Comparison of ENCODE assay signal across 1 cellular context in genomic region chr6:122471107-122472021, GRCh38.
TF ChIP-seq lines count a peak whose summit lies in the region.

SERINC1 (minus strand) TSS chr6:122471807; CDS start chr6:122471737, 70 bp downstream.

TF ChIP-seq in GM12878, 131 proteins besides CTCF, POLR2A, EP300 and RAD21 (continued from another document and continues in another):
- TF ChIP-seq REST (IDR thresholded peaks at IDR 0.05; ENCODE audit: low read depth, low read length) = no peak
- 0 out of 2 replicates have a peak, but pooled peaks have one; percentile 60 for TF ChIP-seq IKZF1 (conservative IDR thresholded peaks at IDR 0.05)
- TF ChIP-seq, protein P1, sequence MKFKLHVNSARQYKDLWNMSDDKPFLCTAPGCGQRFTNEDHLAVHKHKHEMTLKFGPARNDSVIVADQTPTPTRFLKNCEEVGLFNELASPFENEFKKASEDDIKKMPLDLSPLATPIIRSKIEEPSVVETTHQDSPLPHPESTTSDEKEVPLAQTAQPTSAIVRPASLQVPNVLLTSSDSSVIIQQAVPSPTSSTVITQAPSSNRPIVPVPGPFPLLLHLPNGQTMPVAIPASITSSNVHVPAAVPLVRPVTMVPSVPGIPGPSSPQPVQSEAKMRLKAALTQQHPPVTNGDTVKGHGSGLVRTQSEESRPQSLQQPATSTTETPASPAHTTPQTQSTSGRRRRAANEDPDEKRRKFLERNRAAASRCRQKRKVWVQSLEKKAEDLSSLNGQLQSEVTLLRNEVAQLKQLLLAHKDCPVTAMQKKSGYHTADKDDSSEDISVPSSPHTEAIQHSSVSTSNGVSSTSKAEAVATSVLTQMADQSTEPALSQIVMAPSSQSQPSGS (IDR thresholded peaks at IDR 0.05; ENCODE audit: low read length) = peak; percentile 60; the same call in 1 of the 2 replicates
- TF ChIP-seq ZNF274 (IDR thresholded peaks at IDR 0.05; ENCODE audit: insufficient read depth, insufficient read length) = no peak
- TF ChIP-seq STAT3 (IDR thresholded peaks at IDR 0.05; ENCODE audit: low read depth, low read length) = no peak
- TF ChIP-seq KDM1A (IDR thresholded peaks at IDR 0.05; ENCODE audit: borderline replicate concordance) = no peak
- peak; percentile 57 for TF ChIP-seq MXI1 (IDR thresholded peaks at IDR 0.05; ENCODE audit: low read depth, low read length)
- TF ChIP-seq POLR2AphosphoS5 (IDR thresholded peaks at IDR 0.05; ENCODE audit: low read length) = peak; percentile 98
- peak; percentile 48 for TF ChIP-seq ELK1 (IDR thresholded peaks at IDR 0.05; ENCODE audit: low read depth, low read length)
- peak; percentile 90 for TF ChIP-seq GABPA (IDR thresholded peaks at IDR 0.05; ENCODE audit: low read depth)
- no peak for TF ChIP-seq ZNF207 (IDR thresholded peaks at IDR 0.05; ENCODE audit: borderline replicate concordance)
- TF ChIP-seq ZNF217 (IDR thresholded peaks at IDR 0.05) = no peak
- TF ChIP-seq MEF2B (IDR thresholded peaks at IDR 0.05; ENCODE audit: partially characterized antibody, poor library complexity, severe bottlenecking) = no peak
- peak; percentile 22 for TF ChIP-seq SKIL (IDR thresholded peaks at IDR 0.05; ENCODE audit: low read depth, poor library complexity, severe bottlenecking)
- TF ChIP-seq, protein P2, sequence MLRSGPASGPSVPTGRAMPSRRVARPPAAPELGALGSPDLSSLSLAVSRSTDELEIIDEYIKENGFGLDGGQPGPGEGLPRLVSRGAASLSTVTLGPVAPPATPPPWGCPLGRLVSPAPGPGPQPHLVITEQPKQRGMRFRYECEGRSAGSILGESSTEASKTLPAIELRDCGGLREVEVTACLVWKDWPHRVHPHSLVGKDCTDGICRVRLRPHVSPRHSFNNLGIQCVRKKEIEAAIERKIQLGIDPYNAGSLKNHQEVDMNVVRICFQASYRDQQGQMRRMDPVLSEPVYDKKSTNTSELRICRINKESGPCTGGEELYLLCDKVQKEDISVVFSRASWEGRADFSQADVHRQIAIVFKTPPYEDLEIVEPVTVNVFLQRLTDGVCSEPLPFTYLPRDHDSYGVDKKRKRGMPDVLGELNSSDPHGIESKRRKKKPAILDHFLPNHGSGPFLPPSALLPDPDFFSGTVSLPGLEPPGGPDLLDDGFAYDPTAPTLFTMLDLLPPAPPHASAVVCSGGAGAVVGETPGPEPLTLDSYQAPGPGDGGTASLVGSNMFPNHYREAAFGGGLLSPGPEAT (IDR thresholded peaks at IDR 0.05; ENCODE audit: low read depth) = peak; percentile 52; the same call in 1 of the 2 replicates
- TF ChIP-seq MTA3 (IDR thresholded peaks at IDR 0.05; ENCODE audit: borderline replicate concordance, low read length) = peak; percentile 74; the same call in 1 of the 2 replicates
- TF ChIP-seq MYB (IDR thresholded peaks at IDR 0.05; ENCODE audit: borderline replicate concordance, low read depth, low read length) = no peak
- TF ChIP-seq FOS (IDR thresholded peaks at IDR 0.05; ENCODE audit: borderline replicate concordance, extremely low read depth, insufficient read length) = no peak
- no peak for TF ChIP-seq ZNF384 (IDR thresholded peaks at IDR 0.05; ENCODE audit: borderline replicate concordance, low read depth, low read length)
- TF ChIP-seq PAX5 (IDR thresholded peaks at IDR 0.05; ENCODE audit: borderline replicate concordance, low read depth, low read length) = 0 out of 2 replicates have a peak, but pooled peaks have one; percentile 21
- TF ChIP-seq NBN (IDR thresholded peaks at IDR 0.05) = no peak; the same call in 1 of the 2 replicates
- TF ChIP-seq, protein P3, sequence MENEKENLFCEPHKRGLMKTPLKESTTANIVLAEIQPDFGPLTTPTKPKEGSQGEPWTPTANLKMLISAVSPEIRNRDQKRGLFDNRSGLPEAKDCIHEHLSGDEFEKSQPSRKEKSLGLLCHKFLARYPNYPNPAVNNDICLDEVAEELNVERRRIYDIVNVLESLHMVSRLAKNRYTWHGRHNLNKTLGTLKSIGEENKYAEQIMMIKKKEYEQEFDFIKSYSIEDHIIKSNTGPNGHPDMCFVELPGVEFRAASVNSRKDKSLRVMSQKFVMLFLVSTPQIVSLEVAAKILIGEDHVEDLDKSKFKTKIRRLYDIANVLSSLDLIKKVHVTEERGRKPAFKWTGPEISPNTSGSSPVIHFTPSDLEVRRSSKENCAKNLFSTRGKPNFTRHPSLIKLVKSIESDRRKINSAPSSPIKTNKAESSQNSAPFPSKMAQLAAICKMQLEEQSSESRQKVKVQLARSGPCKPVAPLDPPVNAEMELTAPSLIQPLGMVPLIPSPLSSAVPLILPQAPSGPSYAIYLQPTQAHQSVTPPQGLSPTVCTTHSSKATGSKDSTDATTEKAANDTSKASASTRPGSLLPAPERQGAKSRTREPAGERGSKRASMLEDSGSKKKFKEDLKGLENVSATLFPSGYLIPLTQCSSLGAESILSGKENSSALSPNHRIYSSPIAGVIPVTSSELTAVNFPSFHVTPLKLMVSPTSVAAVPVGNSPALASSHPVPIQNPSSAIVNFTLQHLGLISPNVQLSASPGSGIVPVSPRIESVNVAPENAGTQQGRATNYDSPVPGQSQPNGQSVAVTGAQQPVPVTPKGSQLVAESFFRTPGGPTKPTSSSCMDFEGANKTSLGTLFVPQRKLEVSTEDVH (IDR thresholded peaks at IDR 0.05; ENCODE audit: low read depth, partially characterized antibody) = no peak
- TF ChIP-seq, protein P4, sequence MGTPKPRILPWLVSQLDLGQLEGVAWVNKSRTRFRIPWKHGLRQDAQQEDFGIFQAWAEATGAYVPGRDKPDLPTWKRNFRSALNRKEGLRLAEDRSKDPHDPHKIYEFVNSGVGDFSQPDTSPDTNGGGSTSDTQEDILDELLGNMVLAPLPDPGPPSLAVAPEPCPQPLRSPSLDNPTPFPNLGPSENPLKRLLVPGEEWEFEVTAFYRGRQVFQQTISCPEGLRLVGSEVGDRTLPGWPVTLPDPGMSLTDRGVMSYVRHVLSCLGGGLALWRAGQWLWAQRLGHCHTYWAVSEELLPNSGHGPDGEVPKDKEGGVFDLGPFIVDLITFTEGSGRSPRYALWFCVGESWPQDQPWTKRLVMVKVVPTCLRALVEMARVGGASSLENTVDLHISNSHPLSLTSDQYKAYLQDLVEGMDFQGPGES (IDR thresholded peaks at IDR 0.05) = no peak
- TF ChIP-seq MTA2 (IDR thresholded peaks at IDR 0.05; ENCODE audit: low read depth) = no peak
- no peak for TF ChIP-seq E2F4 (IDR thresholded peaks at IDR 0.05; ENCODE audit: low read depth, low read length)
- no peak for TF ChIP-seq HSF1 (IDR thresholded peaks at IDR 0.05; ENCODE audit: low read depth, low read length)
- TF ChIP-seq ZZZ3 (IDR thresholded peaks at IDR 0.05; ENCODE audit: control insufficient read depth, insufficient read length, low read depth) = no peak
- TF ChIP-seq, protein P5, sequence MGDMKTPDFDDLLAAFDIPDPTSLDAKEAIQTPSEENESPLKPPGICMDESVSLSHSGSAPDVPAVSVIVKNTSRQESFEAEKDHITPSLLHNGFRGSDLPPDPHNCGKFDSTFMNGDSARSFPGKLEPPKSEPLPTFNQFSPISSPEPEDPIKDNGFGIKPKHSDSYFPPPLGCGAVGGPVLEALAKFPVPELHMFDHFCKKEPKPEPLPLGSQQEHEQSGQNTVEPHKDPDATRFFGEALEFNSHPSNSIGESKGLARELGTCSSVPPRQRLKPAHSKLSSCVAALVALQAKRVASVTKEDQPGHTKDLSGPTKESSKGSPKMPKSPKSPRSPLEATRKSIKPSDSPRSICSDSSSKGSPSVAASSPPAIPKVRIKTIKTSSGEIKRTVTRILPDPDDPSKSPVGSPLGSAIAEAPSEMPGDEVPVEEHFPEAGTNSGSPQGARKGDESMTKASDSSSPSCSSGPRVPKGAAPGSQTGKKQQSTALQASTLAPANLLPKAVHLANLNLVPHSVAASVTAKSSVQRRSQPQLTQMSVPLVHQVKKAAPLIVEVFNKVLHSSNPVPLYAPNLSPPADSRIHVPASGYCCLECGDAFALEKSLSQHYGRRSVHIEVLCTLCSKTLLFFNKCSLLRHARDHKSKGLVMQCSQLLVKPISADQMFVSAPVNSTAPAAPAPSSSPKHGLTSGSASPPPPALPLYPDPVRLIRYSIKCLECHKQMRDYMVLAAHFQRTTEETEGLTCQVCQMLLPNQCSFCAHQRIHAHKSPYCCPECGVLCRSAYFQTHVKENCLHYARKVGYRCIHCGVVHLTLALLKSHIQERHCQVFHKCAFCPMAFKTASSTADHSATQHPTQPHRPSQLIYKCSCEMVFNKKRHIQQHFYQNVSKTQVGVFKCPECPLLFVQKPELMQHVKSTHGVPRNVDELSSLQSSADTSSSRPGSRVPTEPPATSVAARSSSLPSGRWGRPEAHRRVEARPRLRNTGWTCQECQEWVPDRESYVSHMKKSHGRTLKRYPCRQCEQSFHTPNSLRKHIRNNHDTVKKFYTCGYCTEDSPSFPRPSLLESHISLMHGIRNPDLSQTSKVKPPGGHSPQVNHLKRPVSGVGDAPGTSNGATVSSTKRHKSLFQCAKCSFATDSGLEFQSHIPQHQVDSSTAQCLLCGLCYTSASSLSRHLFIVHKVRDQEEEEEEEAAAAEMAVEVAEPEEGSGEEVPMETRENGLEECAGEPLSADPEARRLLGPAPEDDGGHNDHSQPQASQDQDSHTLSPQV (IDR thresholded peaks at IDR 0.05) = no peak
- peak; percentile 51; the same call in 1 of the 3 replicates for TF ChIP-seq POU2F2 (IDR thresholded peaks at IDR 0.05; ENCODE audit: borderline replicate concordance, low read depth, low read length)
- no peak for TF ChIP-seq ZNF622 (IDR thresholded peaks at IDR 0.05)
